ENCODE assay signal across 12 cellular contexts in genomic region chr3:46674031-46674592, GRCh38. TPM values are rescaled to one million over a fixed set of nuclear protein-coding genes. Genes with fewer than 3 reads are reported as not detected.
DNase-seq lines count a peak whose midpoint lies in the region; ATAC-seq, FAIRE-seq and TF ChIP-seq lines count a peak whose summit lies in the region.
"Had no signal": no experiment of that assay in that cellular context is flagged by ENCODE, and none has a peak within 500 bp of the region (broad histone marks: within the 10 kb centered on the region; RNA-seq: fewer than 3 reads in every experiment).

No MANE protein-coding gene starts in this region.

- DNase-seq in BJ (ENCODE audit: low read depth) = no peak
- no peak for DNase-seq in HFFc6
- DNase-seq in K562 (ENCODE audit: extremely low read depth in 1 of 4, low spot score in 3 of 4) = peak in 3 of 4 experiments; percentile 33 to 56 (median 52)
- peak; percentile 7 to 38 (median 33) for DNase-seq in right lobe of liver
- DNase-seq in NCI-H226 = no peak
- DNase-seq in activated T-cell treated with anti-CD3 and anti-CD28 coated beads, Interleukin-2, amount 50 U/mL, for 24 hours = no peak
- DNase-seq in NOMO-1 (lab: John Stamatoyannopoulos, UW; ENCODE audit: unreplicated experiment in 2 of 2) = no peak
- DNase-seq: effector memory CD4-positive, alpha-beta T cell; naive B cell; NCI-H1436; stimulated activated naive CD8-positive, alpha-beta T cell treated with anti-CD3 and anti-CD28 coated beads, Interleukin-15, Interleukin-2, amounts not matched to agents 100 U/mL and 50 U/mL, for 24 hours had no signal

- no peaks in the 10 kb centered on the region for H3K79me2 ChIP-seq in K562 (ENCODE audit: control insufficient read depth, insufficient read depth, low read length)

- no peaks in the 10 kb centered on the region for H3K9me1 ChIP-seq in K562 (ENCODE audit: control insufficient read depth, insufficient read depth, low read length)

- H2AFZ ChIP-seq in K562 (ENCODE audit: low read depth, low read length) = no peak overlapping the region

- H3K4me1 ChIP-seq in K562 (replicated peaks in 1 of 2; ENCODE audit: control insufficient read depth in 2 of 2, insufficient read depth in 2 of 2, low read length in 2 of 2) (peaks cover 0 to 6% of the 10 kb centered on the region in 2 experiments; a peak in 2 of 5 replicates), right lobe of liver (peaks cover 0 to 11% (median 0%) of the 10 kb centered on the region in 4 donors)

- H3K9me3 Mint-ChIP-seq in HFFc6 = no peaks in the 10 kb centered on the region
- no peaks in the 10 kb centered on the region for H3K9me3 Mint-ChIP-seq in activated T-cell treated with anti-CD3 and anti-CD28 coated beads, Interleukin-2, amount 50 U/mL, for 24 hours
- H3K9me3 Mint-ChIP-seq: naive B cell had no signal

- TF ChIP-seq CTCF in BJ (IDR thresholded peaks at IDR 0.05; ENCODE audit: insufficient read depth, low read depth, low read length) = 0 out of 2 replicates have a peak, but pooled peaks have one; percentile 11
- TF ChIP-seq CTCF in HFFc6 (IDR thresholded peaks at IDR 0.05) = peak; percentile 66
- TF ChIP-seq CTCF in K562 (IDR thresholded peaks at IDR 0.05 in 2 of 3, conservative IDR thresholded peaks at IDR 0.05 in 1 of 3; ENCODE audit: insufficient read depth in 2 of 3, low read depth in 1 of 3, low read length in 3 of 3) = peak; percentile 42 to 57 (median 47)
- no peak for TF ChIP-seq CTCF in right lobe of liver (IDR thresholded peaks at IDR 0.05)

- CTCF ChIA-PET in BJ (lab: Yijun Ruan, JAX) = interaction anchor here (1.1 kb wide), 1 partner anchor 13 kb away, joined by 3 read pairs; no protein-coding TSS in a partner anchor
- CTCF ChIA-PET in K562 (lab: Yijun Ruan, JAX; ENCODE audit: low intra/inter-chr PET ratio) = interaction anchor here (0.7 kb wide), 1 partner anchor 19 kb away, joined by 4 read pairs; the partner anchor contains the start of gene ALS2CL

- in situ Hi-C loops in K562 (cut with MboI) = no loop called here

- H3K4me2 ChIP-seq in K562 (ENCODE audit: insufficient read depth, low read length) = no peak overlapping the region

- no peaks in the 10 kb centered on the region for H3K36me3 ChIP-seq in BJ (ENCODE audit: control insufficient read depth, insufficient read depth, low read length)
- H3K36me3 ChIP-seq in K562 (ENCODE audit: control insufficient read depth, insufficient read depth, low read length) = no peaks in the 10 kb centered on the region
- no peaks in the 10 kb centered on the region for H3K36me3 ChIP-seq in right lobe of liver

- no peak overlapping the region for H3K9ac ChIP-seq in K562 (ENCODE audit: insufficient read depth in 1 of 2, low read depth in 2 of 2, low read length in 2 of 2)

- FAIRE-seq in K562 (lab: Jason Lieb, UNC) = peak; percentile 85

- H4K20me1 ChIP-seq in K562 (replicated peaks; ENCODE audit: control insufficient read depth, insufficient read depth, low read length) = peaks cover 34% of the 10 kb centered on the region

- H3K36me3 Mint-ChIP-seq in HFFc6 (ENCODE audit: low read depth) = no peaks in the 10 kb centered on the region
- H3K36me3 Mint-ChIP-seq in activated T-cell treated with anti-CD3 and anti-CD28 coated beads, Interleukin-2, amount 50 U/mL, for 24 hours (ENCODE audit: low read depth) = peaks cover 5% of the 10 kb centered on the region
- H3K36me3 Mint-ChIP-seq: naive B cell had no signal

- ATAC-seq in K562 (peak; percentile 66), right lobe of liver (no peak), GM21529 (IDR thresholded peaks at IDR 0.05; ENCODE audit: unreplicated experiment) (no peak)
- ATAC-seq: stimulated activated naive CD8-positive, alpha-beta T cell treated with anti-CD3 and anti-CD28 coated beads, Interleukin-15, Interleukin-2, amounts not matched to agents 100 U/mL and 50 U/mL, for 24 hours had no signal

- no peak overlapping the region for H3K27ac Mint-ChIP-seq in HFFc6
- H3K27ac Mint-ChIP-seq in activated T-cell treated with anti-CD3 and anti-CD28 coated beads, Interleukin-2, amount 50 U/mL, for 24 hours = no peak overlapping the region

- WGBS in K562 (ENCODE audit: insufficient coverage, low coverage, missing lambda C conversion rate) = 2% methylated on average over 8 of the region's 8 CpGs
- WGBS in right lobe of liver (ENCODE audit: insufficient coverage, low coverage, low lambda C conversion rate, missing lambda C conversion rate) = 91% methylated on average over 5 of the region's 8 CpGs

- POLR2A ChIA-PET in BJ (lab: Charles Lee) (no interaction called here), K562 (lab: Yijun Ruan, JAX) (interaction anchor here (0.7 kb wide), 1 partner anchor 9 kb away, joined by 3 read pairs; no protein-coding TSS in a partner anchor)

- H3K4me1 Mint-ChIP-seq in HFFc6 (ENCODE audit: low read depth) = no peaks in the 10 kb centered on the region
- no peaks in the 10 kb centered on the region for H3K4me1 Mint-ChIP-seq in activated T-cell treated with anti-CD3 and anti-CD28 coated beads, Interleukin-2, amount 50 U/mL, for 24 hours (ENCODE audit: low read depth)
- H3K4me1 Mint-ChIP-seq: naive B cell had no signal

- H3K4me3 ChIP-seq in BJ (ENCODE audit: low read depth, low read length) (no peak overlapping the region), K562 (no peak overlapping the region), right lobe of liver (no peak overlapping the region)

- H3K9me3 ChIP-seq in K562 (replicated peaks; ENCODE audit: control insufficient read depth, insufficient read depth, low read depth, low read length) = no peaks in the 10 kb centered on the region
- H3K9me3 ChIP-seq in right lobe of liver = no peaks in the 10 kb centered on the region

- H3K27me3 Mint-ChIP-seq in HFFc6 (ENCODE audit: insufficient read depth) = peaks cover 20% of the 10 kb centered on the region
- no peaks in the 10 kb centered on the region for H3K27me3 Mint-ChIP-seq in activated T-cell treated with anti-CD3 and anti-CD28 coated beads, Interleukin-2, amount 50 U/mL, for 24 hours

- no peak overlapping the region for H3K27ac ChIP-seq in K562 (ENCODE audit: extremely low read depth, low read depth, low read length)
- no peak overlapping the region for H3K27ac ChIP-seq in right lobe of liver

- no peak overlapping the region for H3K4me3 Mint-ChIP-seq in HFFc6
- H3K4me3 Mint-ChIP-seq in activated T-cell treated with anti-CD3 and anti-CD28 coated beads, Interleukin-2, amount 50 U/mL, for 24 hours = no peak overlapping the region
- H3K4me3 Mint-ChIP-seq: naive B cell had no signal

- no TSS peak for BruUV-seq in K562 (replicated peaks; lab: Mats Ljungman, UMichigan)

- no peak for TF ChIP-seq EP300 in K562 (IDR thresholded peaks at IDR 0.05; ENCODE audit: low read length)

- peak in 1 of 2 experiments; percentile 21; a peak in 1 of 4 replicates for TF ChIP-seq RAD21 in K562 (CRISPR knock-in tag; conservative IDR thresholded peaks at IDR 0.05 in 1 of 2, IDR thresholded peaks at IDR 0.05 in 1 of 2)

- no peak for TF ChIP-seq POLR2A in K562 (conservative IDR thresholded peaks at IDR 0.05)
- no peak for TF ChIP-seq POLR2A in right lobe of liver (IDR thresholded peaks at IDR 0.05)

- H3K27me3 ChIP-seq in BJ (ENCODE audit: control insufficient read depth, insufficient read depth, low read length) = no peaks in the 10 kb centered on the region
- H3K27me3 ChIP-seq in K562 (ENCODE audit: control insufficient read depth in 2 of 2, insufficient read depth in 2 of 2, low read length in 2 of 2) = peaks cover 24 to 93% of the 10 kb centered on the region in 2 experiments
- no peaks in the 10 kb centered on the region for H3K27me3 ChIP-seq in right lobe of liver

- intact Hi-C loops in K562 (cut with micrococcal nuclease) = no loop called here
- intact Hi-C loops in right lobe of liver (cut with DNase I) = no loop called here

RNA-seq across cellular contexts. Expression of gene ALS2CL, which starts 19.4 kb away (rescaled TPM):
- polyA plus RNA-seq in BJ (2011; rRNA removed) = 3.2 and 7.2 TPM in 2 replicates
- 3.2 and 4.4 TPM in 2 replicates for polyA minus RNA-seq in BJ (2011; rRNA and poly(A)+ RNA removed)
- total RNA-seq in HFFc6 (2021; fragmentation: NEBNext Ultra II Directional; extraction: Animal tissue kit (Norgen Biotek cat#: 25700)) = 1 to 10 TPM; 1.7 to 3.9 (median 2.4) TPM
- 1.1 and 1.4 TPM in 2 replicates for total RNA-seq in K562 (2011; cell fraction: chromatin; rRNA removed; ENCODE audit: low replicate concordance)
- total RNA-seq in K562 (2011; cell fraction: nucleolus; rRNA removed) = 0.66 and 0.83 TPM in 2 replicates
- 0.51 and 0.61 TPM in 2 replicates for total RNA-seq in K562 (2011; cell fraction: nucleoplasm; rRNA removed)
- total RNA-seq in K562 (2014; rRNA removed) = 0.05 TPM in 1 of 2 replicates, not detected in the other
- 0.04 TPM in 1 of 2 replicates, not detected in the other for total RNA-seq in K562 (2014; rRNA removed; fragmentation: Illumina TruSeq; extraction: Trizol)
- not detected in 2 replicates for total RNA-seq in K562 (2015; rRNA removed; fragmentation: Illumina TruSeq; extraction: Trizol)
- total RNA-seq in K562 (2021) = 0.13 TPM in 2 replicates
- 0.03 and 0.18 TPM in 2 replicates for polyA plus RNA-seq in K562 (2011; rRNA removed)
- polyA plus RNA-seq in K562 (2011; cell fraction: cytosol; rRNA removed) = 0.03 TPM in 1 of 2 replicates, not detected in the other
- 0.46 and 0.61 TPM in 2 replicates for polyA plus RNA-seq in K562 (2011; cell fraction: nucleus; rRNA removed)
- polyA plus RNA-seq in K562 (2012) = 0.05 and 1.0 TPM in 2 replicates
- 0.07 TPM in 1 of 2 replicates, not detected in the other for polyA plus RNA-seq in K562 (2014; fragmentation: Illumina TruSeq; extraction: Trizol)
- polyA plus RNA-seq in K562 (2014; fragmentation: Nextera tagmentation; extraction: Ambion mirVana) = not detected
- 0.05 and 0.09 TPM in 2 replicates for polyA plus RNA-seq in K562 (2014; rRNA removed)
- 0.06 TPM in 1 of 2 replicates, not detected in the other for polyA minus RNA-seq in K562 (2011; rRNA and poly(A)+ RNA removed)
- polyA minus RNA-seq in K562 (2011; cell fraction: cytosol; rRNA and poly(A)+ RNA removed) = 0.19 TPM in 1 of 2 replicates, not detected in the other
- 0.22 and 0.54 TPM in 2 replicates for polyA minus RNA-seq in K562 (2011; cell fraction: nucleus; rRNA and poly(A)+ RNA removed)
- 10 to 100 TPM; 12.3 to 19.1 (median 15.9) TPM for total RNA-seq in right lobe of liver

RNA-seq across cellular contexts. Expression of gene TMIE, which starts 27.1 kb away (rescaled TPM):
- 0.07 and 0.27 TPM in 2 replicates for polyA plus RNA-seq in BJ (2011; rRNA removed)
- not detected in 2 replicates for polyA minus RNA-seq in BJ (2011; rRNA and poly(A)+ RNA removed)
- total RNA-seq in HFFc6 (2021; fragmentation: NEBNext Ultra II Directional; extraction: Animal tissue kit (Norgen Biotek cat#: 25700)) = not detected
- not detected in 2 replicates for total RNA-seq in K562 (2011; cell fraction: chromatin; rRNA removed; ENCODE audit: low replicate concordance)
- not detected in 2 replicates for total RNA-seq in K562 (2011; cell fraction: nucleolus; rRNA removed)
- total RNA-seq in K562 (2011; cell fraction: nucleoplasm; rRNA removed) = not detected in 2 replicates
- not detected in 2 replicates for total RNA-seq in K562 (2014; rRNA removed)
- total RNA-seq in K562 (2014; rRNA removed; fragmentation: Illumina TruSeq; extraction: Trizol) = not detected in 2 replicates
- total RNA-seq in K562 (2015; rRNA removed; fragmentation: Illumina TruSeq; extraction: Trizol) = not detected in 2 replicates
- total RNA-seq in K562 (2021) = not detected in 2 replicates
- polyA plus RNA-seq in K562 (2011; rRNA removed) = not detected in 2 replicates
- polyA plus RNA-seq in K562 (2011; cell fraction: cytosol; rRNA removed) = not detected in 2 replicates
- polyA plus RNA-seq in K562 (2011; cell fraction: nucleus; rRNA removed) = not detected in 2 replicates
- 0.50 TPM in 1 of 2 replicates, not detected in the other for polyA plus RNA-seq in K562 (2012)
- not detected in 2 replicates for polyA plus RNA-seq in K562 (2014; fragmentation: Illumina TruSeq; extraction: Trizol)
- polyA plus RNA-seq in K562 (2014; fragmentation: Nextera tagmentation; extraction: Ambion mirVana) = not detected
- not detected in 2 replicates for polyA plus RNA-seq in K562 (2014; rRNA removed)
- not detected in 2 replicates for polyA minus RNA-seq in K562 (2011; rRNA and poly(A)+ RNA removed)
- not detected in 2 replicates for polyA minus RNA-seq in K562 (2011; cell fraction: cytosol; rRNA and poly(A)+ RNA removed)
- polyA minus RNA-seq in K562 (2011; cell fraction: nucleus; rRNA and poly(A)+ RNA removed) = not detected in 2 replicates
- total RNA-seq in right lobe of liver = under 1 TPM; 0.21 to 0.79 (median 0.34) TPM

RNA-seq across cellular contexts. Expression of gene PRSS50, which starts 43.6 kb away (rescaled TPM):
- polyA plus RNA-seq in BJ (2011; rRNA removed) (not detected in 2 replicates), K562 (2011; rRNA removed) (not detected in 2 replicates), K562 (2014; fragmentation: Illumina TruSeq; extraction: Trizol) (not detected in 2 replicates), K562 (2014; fragmentation: Nextera tagmentation; extraction: Ambion mirVana) (under 1 TPM in 1 of 2 experiments, not detected in 1; 0.01 TPM), K562 (2014; rRNA removed) (not detected in 2 replicates)
- polyA minus RNA-seq in BJ (2011; rRNA and poly(A)+ RNA removed) = not detected in 2 replicates
- not detected for total RNA-seq in HFFc6 (2021; fragmentation: NEBNext Ultra II Directional; extraction: Animal tissue kit (Norgen Biotek cat#: 25700))
- not detected in 2 replicates for total RNA-seq in K562 (2011; cell fraction: chromatin; rRNA removed; ENCODE audit: low replicate concordance)
- total RNA-seq in K562 (2011; cell fraction: nucleolus; rRNA removed) = 0.17 TPM in 1 of 2 replicates, not detected in the other
- not detected in 2 replicates for total RNA-seq in K562 (2011; cell fraction: nucleoplasm; rRNA removed)
- total RNA-seq in K562 (2014; rRNA removed) (not detected in 2 replicates), K562 (2014; rRNA removed; fragmentation: Illumina TruSeq; extraction: Trizol) (not detected in 2 replicates), K562 (2015; rRNA removed; fragmentation: Illumina TruSeq; extraction: Trizol) (not detected in 2 replicates), K562 (2021) (not detected in 2 replicates), right lobe of liver (under 1 TPM in 4 of 6 experiments, not detected in 2; 0.07 to 0.42 (median 0.13) TPM)
- polyA plus RNA-seq in K562 (2011; cell fraction: cytosol; rRNA removed) = not detected in 2 replicates
- polyA plus RNA-seq in K562 (2011; cell fraction: nucleus; rRNA removed) = 0.07 TPM in 1 of 2 replicates, not detected in the other
- 0.03 TPM in 1 of 2 replicates, not detected in the other for polyA plus RNA-seq in K562 (2012)
- not detected in 2 replicates for polyA minus RNA-seq in K562 (2011; rRNA and poly(A)+ RNA removed)
- polyA minus RNA-seq in K562 (2011; cell fraction: cytosol; rRNA and poly(A)+ RNA removed) = not detected in 2 replicates
- polyA minus RNA-seq in K562 (2011; cell fraction: nucleus; rRNA and poly(A)+ RNA removed) = not detected in 2 replicates

Comparison
In these comparisons a context has a peak if more than half of its experiments do, and no peak if none do; other contexts are left out.
1. DNase-seq: peak in K562 (3 of 4) and right lobe of liver (3 of 3); none in BJ (single experiment), HFFc6 (single experiment), NCI-H226 (single experiment), activated T-cell treated with anti-CD3 and anti-CD28 coated beads, Interleukin-2, amount 50 U/mL, for 24 hours (single experiment) and NOMO-1 (0 of 2).
2. CTCF ChIP-seq: peak in BJ (single experiment), HFFc6 (single experiment) and K562 (3 of 3); none in right lobe of liver (0 of 4).